8 cellular contexts compared by ENCODE assay signal in the genomic region with DNA sequence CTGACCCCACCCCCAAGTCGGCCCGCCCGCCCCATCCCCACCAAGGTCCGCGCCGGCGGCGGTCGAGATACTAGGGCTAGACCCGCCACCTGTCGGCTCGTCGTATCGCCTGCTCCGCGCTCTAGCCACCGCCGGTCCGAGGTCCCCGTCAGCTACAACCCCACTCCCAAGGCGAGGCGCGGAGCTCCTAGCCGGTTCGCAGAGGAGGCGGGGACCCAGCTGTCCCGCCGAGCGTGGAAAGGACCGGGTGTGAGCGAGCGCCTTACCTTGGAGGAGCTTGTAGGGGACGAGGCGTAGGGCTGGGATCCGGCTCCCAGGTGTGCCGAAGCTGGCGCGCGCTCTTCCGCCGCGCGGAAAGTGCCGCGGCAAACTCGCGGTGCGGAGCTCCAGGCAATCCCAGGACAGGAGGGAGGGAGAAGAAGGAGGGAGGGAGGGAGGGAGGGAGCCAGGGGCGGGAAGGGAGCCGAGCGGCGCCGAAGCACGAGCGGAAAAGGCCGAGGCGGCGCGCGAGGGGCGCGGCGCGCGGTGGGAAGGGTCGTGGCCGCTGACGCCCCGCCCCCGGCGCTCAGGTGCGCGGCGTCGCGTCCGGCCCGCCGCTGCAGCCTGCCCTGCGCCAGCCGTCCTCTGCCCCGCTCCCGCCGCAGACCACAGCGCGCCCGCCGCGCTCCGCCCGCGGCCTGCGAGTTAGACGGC. TPM values are rescaled to one million over a fixed set of nuclear protein-coding genes. Genes with fewer than 3 reads are reported as not detected.
DNase-seq lines count a peak whose midpoint lies in the region; ATAC-seq and TF ChIP-seq lines count a peak whose summit lies in the region.

A gene with protein sequence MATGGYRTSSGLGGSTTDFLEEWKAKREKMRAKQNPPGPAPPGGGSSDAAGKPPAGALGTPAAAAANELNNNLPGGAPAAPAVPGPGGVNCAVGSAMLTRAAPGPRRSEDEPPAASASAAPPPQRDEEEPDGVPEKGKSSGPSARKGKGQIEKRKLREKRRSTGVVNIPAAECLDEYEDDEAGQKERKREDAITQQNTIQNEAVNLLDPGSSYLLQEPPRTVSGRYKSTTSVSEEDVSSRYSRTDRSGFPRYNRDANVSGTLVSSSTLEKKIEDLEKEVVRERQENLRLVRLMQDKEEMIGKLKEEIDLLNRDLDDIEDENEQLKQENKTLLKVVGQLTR (minus strand): TSS at position 359 of the 693 bp plus-strand sequence. CDS start 720 bp downstream, outside the sequence.

- peak; percentile 76 for TF ChIP-seq POLR2A in transverse colon (IDR thresholded peaks at IDR 0.05)

- no peak for TF ChIP-seq EP300 in transverse colon (IDR thresholded peaks at IDR 0.05; ENCODE audit: low read depth)

- peak within 1 kb of the TSS; percentile 90 for H3K4me3 ChIP-seq in AG10803 (ENCODE audit: low read length)
- peak within 1 kb of the TSS; percentile 81 for H3K4me3 ChIP-seq in mucosa of descending colon
- H3K4me3 ChIP-seq in transverse colon, result peak within 1 kb of the TSS; percentile 76 to 94 (median 84)

- no peaks in the 10 kb centered on the region for H3K36me3 ChIP-seq in mucosa of descending colon (ENCODE audit: low read depth)
- no peaks in the 10 kb centered on the region for H3K36me3 ChIP-seq in transverse colon

- in situ Hi-C loops in transverse colon (cut with MboI; ENCODE audit: low pct_ligation_motif_present in 1 of 4, low pct_unique_long_range_greater_than_20kb in 1 of 4, low sequenced_read_pairs in 3 of 4), result loop anchor here in 1 of 4 donors (25.0 kb wide), 1 partner anchor 278 kb away; no protein-coding TSS in a partner anchor

- CTCF ChIA-PET in WTC11 (lab: Charles Lee), result interaction anchor here (0.6 to 1.6 kb wide), 6 partner anchors 18 to 430 kb away, joined by 4 to 7 read pairs (median 5); no protein-coding TSS in a partner anchor

- H3K27ac ChIP-seq in epithelial cell of prostate (peak within 1 kb of the TSS; percentile 99), transverse colon (peak within 1 kb of the TSS; percentile 90 to 95 (median 92))

- peaks cover 6% of the 10 kb centered on the region for H3K9me3 Mint-ChIP-seq in WTC11

- peak within 1 kb of the TSS; percentile 99 for H3K27ac Mint-ChIP-seq in WTC11

- 0 to 2% methylated on average over 11 to 54 of the region's 94 CpGs for WGBS in transverse colon (ENCODE audit: low coverage in 1 of 2), 2 donors

- H3K27me3 Mint-ChIP-seq in WTC11 (ENCODE audit: low read depth), result no peaks in the 10 kb centered on the region; the same call in 1 of the 2 replicates

- peaks cover 34% of the 10 kb centered on the region for H3K36me3 Mint-ChIP-seq in WTC11

- 0 out of 2 replicates have a peak, but pooled peaks have one; percentile 5 for TF ChIP-seq CTCF in AG10803 (conservative IDR thresholded peaks at IDR 0.05; ENCODE audit: low read length)
- no peak for TF ChIP-seq CTCF in WTC11 (IDR thresholded peaks at IDR 0.05)
- TF ChIP-seq CTCF in mucosa of descending colon (IDR thresholded peaks at IDR 0.05), result no peak
- peak; percentile 19 to 49 (median 23) for TF ChIP-seq CTCF in transverse colon (IDR thresholded peaks at IDR 0.05)

- ATAC-seq in GM18517 (IDR thresholded peaks at IDR 0.05; ENCODE audit: unreplicated experiment) (peak; percentile 44), HG02938 (IDR thresholded peaks at IDR 0.05; ENCODE audit: unreplicated experiment) (peak; percentile 63), WTC11 (peak; percentile 88), mucosa of descending colon (peak; percentile 77)

- DNase-seq in AG10803 (ENCODE audit: low read depth) (peak; percentile 63), NCI-H1930 (lab: John Stamatoyannopoulos, UW) (peak; percentile 74 to 86), WTC11 (ENCODE audit: low spot score) (peak; percentile 90), epithelial cell of prostate (ENCODE audit: low read depth, low spot score) (no peak), mucosa of descending colon (peak; percentile 85 to 90 (median 90)), transverse colon (peak; percentile 86)

- intact Hi-C loops in mucosa of descending colon (cut with DNase I, micrococcal nuclease), result no loop called here
- intact Hi-C loops in transverse colon (cut with DNase I; ENCODE audit: low total_unique reads), result no loop called here

- H3K4me1 Mint-ChIP-seq in WTC11, result peaks cover 36% of the 10 kb centered on the region

- H3K9me3 ChIP-seq in mucosa of descending colon, result no peaks in the 10 kb centered on the region
- no peaks in the 10 kb centered on the region for H3K9me3 ChIP-seq in transverse colon

- POLR2A ChIA-PET in WTC11 (lab: Charles Lee), result interaction anchor here (0.5 to 3.6 kb wide), 6 partner anchors 9 to 152 kb away, joined by 3 to 27 read pairs (median 3); no protein-coding TSS in a partner anchor

- H3K4me1 ChIP-seq in mucosa of descending colon (ENCODE audit: low read depth) (peaks cover 9% of the 10 kb centered on the region), transverse colon (peaks cover 0 to 45% (median 20%) of the 10 kb centered on the region in 4 donors)

- peaks cover 3% of the 10 kb centered on the region for H3K27me3 ChIP-seq in transverse colon

- peak within 1 kb of the TSS; percentile 85 for H3K4me3 Mint-ChIP-seq in WTC11

TF ChIP-seq in WTC11, 78 proteins besides CTCF, POLR2A, EP300 and RAD21 (continues in another document):
- no peak for TF ChIP-seq PRRX2 (CRISPR knock-in tag; IDR thresholded peaks at IDR 0.05)
- peak; percentile 55 for TF ChIP-seq SP1 (CRISPR knock-in tag; conservative IDR thresholded peaks at IDR 0.05)
- TF ChIP-seq JUN (CRISPR knock-in tag; IDR thresholded peaks at IDR 0.05), result peak; percentile 70; the same call in 1 of the 2 replicates
- 0 out of 2 replicates have a peak, but pooled peaks have one; percentile 67 for TF ChIP-seq NFE2L1 (CRISPR knock-in tag; IDR thresholded peaks at IDR 0.05)
- TF ChIP-seq, protein P1, sequence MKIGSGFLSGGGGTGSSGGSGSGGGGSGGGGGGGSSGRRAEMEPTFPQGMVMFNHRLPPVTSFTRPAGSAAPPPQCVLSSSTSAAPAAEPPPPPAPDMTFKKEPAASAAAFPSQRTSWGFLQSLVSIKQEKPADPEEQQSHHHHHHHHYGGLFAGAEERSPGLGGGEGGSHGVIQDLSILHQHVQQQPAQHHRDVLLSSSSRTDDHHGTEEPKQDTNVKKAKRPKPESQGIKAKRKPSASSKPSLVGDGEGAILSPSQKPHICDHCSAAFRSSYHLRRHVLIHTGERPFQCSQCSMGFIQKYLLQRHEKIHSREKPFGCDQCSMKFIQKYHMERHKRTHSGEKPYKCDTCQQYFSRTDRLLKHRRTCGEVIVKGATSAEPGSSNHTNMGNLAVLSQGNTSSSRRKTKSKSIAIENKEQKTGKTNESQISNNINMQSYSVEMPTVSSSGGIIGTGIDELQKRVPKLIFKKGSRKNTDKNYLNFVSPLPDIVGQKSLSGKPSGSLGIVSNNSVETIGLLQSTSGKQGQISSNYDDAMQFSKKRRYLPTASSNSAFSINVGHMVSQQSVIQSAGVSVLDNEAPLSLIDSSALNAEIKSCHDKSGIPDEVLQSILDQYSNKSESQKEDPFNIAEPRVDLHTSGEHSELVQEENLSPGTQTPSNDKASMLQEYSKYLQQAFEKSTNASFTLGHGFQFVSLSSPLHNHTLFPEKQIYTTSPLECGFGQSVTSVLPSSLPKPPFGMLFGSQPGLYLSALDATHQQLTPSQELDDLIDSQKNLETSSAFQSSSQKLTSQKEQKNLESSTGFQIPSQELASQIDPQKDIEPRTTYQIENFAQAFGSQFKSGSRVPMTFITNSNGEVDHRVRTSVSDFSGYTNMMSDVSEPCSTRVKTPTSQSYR (CRISPR knock-in tag; IDR thresholded peaks at IDR 0.05), result no peak
- TF ChIP-seq, protein P2, sequence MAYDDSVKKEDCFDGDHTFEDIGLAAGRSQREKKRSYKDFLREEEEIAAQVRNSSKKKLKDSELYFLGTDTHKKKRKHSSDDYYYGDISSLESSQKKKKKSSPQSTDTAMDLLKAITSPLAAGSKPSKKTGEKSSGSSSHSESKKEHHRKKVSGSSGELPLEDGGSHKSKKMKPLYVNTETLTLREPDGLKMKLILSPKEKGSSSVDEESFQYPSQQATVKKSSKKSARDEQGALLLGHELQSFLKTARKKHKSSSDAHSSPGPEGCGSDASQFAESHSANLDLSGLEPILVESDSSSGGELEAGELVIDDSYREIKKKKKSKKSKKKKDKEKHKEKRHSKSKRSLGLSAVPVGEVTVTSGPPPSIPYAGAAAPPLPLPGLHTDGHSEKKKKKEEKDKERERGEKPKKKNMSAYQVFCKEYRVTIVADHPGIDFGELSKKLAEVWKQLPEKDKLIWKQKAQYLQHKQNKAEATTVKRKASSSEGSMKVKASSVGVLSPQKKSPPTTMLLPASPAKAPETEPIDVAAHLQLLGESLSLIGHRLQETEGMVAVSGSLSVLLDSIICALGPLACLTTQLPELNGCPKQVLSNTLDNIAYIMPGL (CRISPR knock-in tag; IDR thresholded peaks at IDR 0.05), result peak; percentile 37; the same call in 1 of the 2 replicates
- no peak for TF ChIP-seq ZNF317 (CRISPR knock-in tag; IDR thresholded peaks at IDR 0.05; ENCODE audit: borderline replicate concordance, low read depth)
- TF ChIP-seq ZNF219 (CRISPR knock-in tag; IDR thresholded peaks at IDR 0.05; ENCODE audit: borderline replicate concordance), result 0 out of 2 replicates have a peak, but pooled peaks have one; percentile 10
- peak; percentile 73; the same call in 1 of the 2 replicates for TF ChIP-seq TEAD1 (CRISPR knock-in tag; IDR thresholded peaks at IDR 0.05)
- TF ChIP-seq, protein P3, sequence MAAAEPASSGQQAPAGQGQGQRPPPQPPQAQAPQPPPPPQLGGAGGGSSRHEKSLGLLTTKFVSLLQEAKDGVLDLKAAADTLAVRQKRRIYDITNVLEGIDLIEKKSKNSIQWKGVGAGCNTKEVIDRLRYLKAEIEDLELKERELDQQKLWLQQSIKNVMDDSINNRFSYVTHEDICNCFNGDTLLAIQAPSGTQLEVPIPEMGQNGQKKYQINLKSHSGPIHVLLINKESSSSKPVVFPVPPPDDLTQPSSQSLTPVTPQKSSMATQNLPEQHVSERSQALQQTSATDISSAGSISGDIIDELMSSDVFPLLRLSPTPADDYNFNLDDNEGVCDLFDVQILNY (CRISPR knock-in tag; IDR thresholded peaks at IDR 0.05), result no peak
- TF ChIP-seq, protein P4, sequence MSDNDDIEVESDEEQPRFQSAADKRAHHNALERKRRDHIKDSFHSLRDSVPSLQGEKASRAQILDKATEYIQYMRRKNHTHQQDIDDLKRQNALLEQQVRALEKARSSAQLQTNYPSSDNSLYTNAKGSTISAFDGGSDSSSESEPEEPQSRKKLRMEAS (CRISPR knock-in tag; IDR thresholded peaks at IDR 0.05), result peak; percentile 44; the same call in 1 of the 2 replicates
- TF ChIP-seq ESRRA (CRISPR knock-in tag; IDR thresholded peaks at IDR 0.05; ENCODE audit: borderline replicate concordance), result no peak
- peak; percentile 62 for TF ChIP-seq MYBL2 (CRISPR knock-in tag; IDR thresholded peaks at IDR 0.05)
- TF ChIP-seq TEAD4 (CRISPR knock-in tag; IDR thresholded peaks at IDR 0.05), result peak; percentile 27; the same call in 1 of the 2 replicates
- TF ChIP-seq ZNF423 (CRISPR knock-in tag; IDR thresholded peaks at IDR 0.05), result no peak
- no peak for TF ChIP-seq SOX15 (CRISPR knock-in tag; IDR thresholded peaks at IDR 0.05)

RNA-seq across cellular contexts. Expression of the gene that starts here (rescaled TPM):
- total RNA-seq in WTC11 (2021), result 397 to 512 TPM (median 493 TPM) in 3 replicates
- total RNA-seq in mucosa of descending colon, result 100 to 1,000 TPM in 2 of 3 donors, 10 to 100 TPM in 1; 93.0 to 170 (median 126) TPM
- total RNA-seq in transverse colon, result 100 to 1,000 TPM in 2 of 4 donors, 10 to 100 TPM in 2; 82.3 to 188 (median 115) TPM

Comparison
In these comparisons a context has a peak if more than half of its experiments do, and no peak if none do; other contexts are left out.
1. CTCF ChIP-seq: peak in AG10803 (single experiment) and transverse colon (5 of 5); none in WTC11 (single experiment) and mucosa of descending colon (single experiment).
2. Peak in every context shown above with its lines, with median percentiles within 50 percentile points of each other: H3K4me3 ChIP-seq and ATAC-seq.